ENCODE assay signal across 29 cellular contexts in the genomic region with DNA sequence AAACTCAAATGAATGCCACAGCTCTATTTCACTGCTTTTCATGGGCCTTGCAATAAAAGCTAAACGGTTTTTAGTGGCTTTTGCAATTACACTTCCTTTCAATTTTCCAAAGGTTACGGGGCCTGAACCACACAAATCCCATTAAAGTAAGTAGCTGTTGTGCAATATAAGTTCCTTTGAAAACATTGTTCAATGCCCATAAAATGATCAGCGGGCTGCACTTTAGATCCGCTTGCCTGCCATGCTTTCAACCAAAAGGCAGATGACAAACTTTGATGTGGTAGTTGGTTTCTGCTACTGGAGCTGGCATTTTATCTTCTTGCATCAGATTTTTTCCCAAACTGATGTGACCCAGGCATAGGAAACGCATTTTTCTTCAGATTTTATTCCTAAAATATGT. TPM values are rescaled to one million over a fixed set of nuclear protein-coding genes. Genes with fewer than 3 reads are reported as not detected.
A peak's percentile ranks its signal among the peaks of the same experiment; 100 is the strongest.
DNase-seq lines count a peak whose midpoint lies in the region; ATAC-seq and TF ChIP-seq lines count a peak whose summit lies in the region.
"Had no signal": no experiment of that assay in that cellular context is flagged by ENCODE, and none has a peak within 500 bp of the region (broad histone marks: within the 10 kb centered on the region; RNA-seq: fewer than 3 reads in every experiment).

No MANE protein-coding gene starts in this region.

- POLR2A ChIA-PET in IMR-90 (lab: Charles Lee; ENCODE audit: unreplicated experiment): no interaction called here

- peaks cover 27 to 59% of the 10 kb centered on the region in 2 experiments for H3K79me1 ChIP-seq in IMR-90 (ENCODE audit: low read depth in 1 of 2, low read length in 2 of 2)

- no peak overlapping the region for H2AK9ac ChIP-seq in IMR-90 (replicated peaks; ENCODE audit: low read depth, low read length, poor library complexity)

- H3K27ac ChIP-seq in IMR-90 (ENCODE audit: insufficient read depth, low read length): no peak overlapping the region
- H3K27ac ChIP-seq in SK-N-MC: peak overlapping the region; percentile 25; the same call in 1 of the 2 replicates
- H3K27ac ChIP-seq: BLaER1 treated with 17β-estradiol and CSF1 and Interleukin-3, amounts not matched to agents 10 nM and 100 nM; heart right ventricle; neutrophil had no signal

- no peak overlapping the region for H3K4ac ChIP-seq in IMR-90 (ENCODE audit: low read depth, low read length)

- CTCF ChIA-PET in IMR-90 (lab: Yijun Ruan, JAX): no interaction called here

- H2AFZ ChIP-seq in IMR-90 (replicated peaks; ENCODE audit: low read length, poor library complexity): no peak overlapping the region

- TF ChIP-seq POLR2A in IMR-90 (IDR thresholded peaks at IDR 0.05; ENCODE audit: low read depth, low read length): no peak
- TF ChIP-seq POLR2A in lower leg skin (IDR thresholded peaks at IDR 0.05): no peak

- H3K36me3 ChIP-seq in IMR-90 (ENCODE audit: control insufficient read depth, insufficient read depth, low read length) (peaks cover 4% of the 10 kb centered on the region; the same call in 1 of the 2 replicates), SK-N-MC (ENCODE audit: insufficient read depth, low read length) (no peaks in the 10 kb centered on the region)
- H3K36me3 ChIP-seq: BLaER1 treated with 17β-estradiol and CSF1 and Interleukin-3, amounts not matched to agents 10 nM and 100 nM; neutrophil had no signal

- peak overlapping the region; percentile 24; the same call in 1 of the 2 replicates for H4K91ac ChIP-seq in IMR-90 (ENCODE audit: insufficient read depth, low read depth, low read length)

- H2BK5ac ChIP-seq in IMR-90 (ENCODE audit: low read depth, low read length, poor library complexity, severe bottlenecking): no peak overlapping the region

- no peak overlapping the region for H3K27ac Mint-ChIP-seq in activated T-cell treated with anti-CD3 and anti-CD28 coated beads, Interleukin-2, amount 50 U/mL, for 24 hours
- H3K27ac Mint-ChIP-seq: activated B cell treated with CpG ODN at 0.5 μM for 24 hours; activated CD4-positive, alpha-beta memory T cell treated with anti-CD3 and anti-CD28 coated beads for 36 hours; activated naive CD8-positive, alpha-beta T cell; activated T-helper 2 cell treated with anti-CD3 and anti-CD28 coated beads, Interferon-gamma antibody, Interleukin-2, Interleukin-4, amounts not matched to agents 10 μg/mL and 5 μg/mL and 100 μg/mL, durations not matched to agents 14 hours and 24 hours and 36 hours; H9; IgD-negative memory B cell; stimulated activated memory B cell treated with anti-CD40 and anti-IgM and Interleukin-4, amounts not matched to agents 10 μg/mL and 1 μg/mL and 100 μg/mL, for 72 hours had no signal

- no peak overlapping the region for H2AK5ac ChIP-seq in IMR-90 (ENCODE audit: low read depth, low read length)

- H3K27me3 Mint-ChIP-seq in activated T-cell treated with anti-CD3 and anti-CD28 coated beads, Interleukin-2, amount 50 U/mL, for 24 hours: peaks cover 11% of the 10 kb centered on the region
- H3K27me3 Mint-ChIP-seq: IgD-negative memory B cell; stimulated activated memory B cell treated with anti-CD40 and anti-IgM and Interleukin-4, amounts not matched to agents 10 μg/mL and 1 μg/mL and 100 μg/mL, for 72 hours had no signal

- ATAC-seq in IMR-90 (ENCODE audit: low read depth) (no peak), GM18517 (IDR thresholded peaks at IDR 0.05; ENCODE audit: unreplicated experiment) (no peak)
- ATAC-seq: heart right ventricle; stimulated activated memory B cell treated with anti-CD40 and anti-IgM and Interleukin-4, amounts not matched to agents 10 μg/mL and 1 μg/mL and 100 μg/mL, for 72 hours had no signal

- H3K9ac ChIP-seq in IMR-90 (ENCODE audit: low read depth, low read length) (no peak overlapping the region), SK-N-MC (ENCODE audit: insufficient read length) (no peak overlapping the region)
- H3K9ac ChIP-seq: BLaER1 treated with 17β-estradiol and CSF1 and Interleukin-3, amounts not matched to agents 10 nM and 100 nM had no signal

- no peak for TF ChIP-seq RAD21 in IMR-90 (IDR thresholded peaks at IDR 0.05; ENCODE audit: low read length)

- 0 out of 2 replicates have a peak overlapping the region, but pooled peaks have one; percentile 26 for H2BK120ac ChIP-seq in IMR-90 (ENCODE audit: low read depth, low read length)

- in situ Hi-C loops in IMR-90 (cut with MboI; ENCODE audit: low sequenced_read_pairs): loop anchor here (25.0 kb wide), 1 partner anchor 1602 kb away; a partner anchor contains a TSS

- intact Hi-C loops in IMR-90 (cut with micrococcal nuclease) (no loop called here), lower leg skin (cut with DNase I; ENCODE audit: low total_unique reads) (loop anchor here (2.0 kb wide), 1 partner anchor 55 kb away; no protein-coding TSS in a partner anchor)

- no peak overlapping the region for H3K4me2 ChIP-seq in IMR-90 (ENCODE audit: low read depth, low read length)
- H3K4me2 ChIP-seq: BLaER1 treated with 17β-estradiol and CSF1 and Interleukin-3, amounts not matched to agents 10 nM and 100 nM had no signal

- no peaks in the 10 kb centered on the region for H3K9me3 Mint-ChIP-seq in activated T-cell treated with anti-CD3 and anti-CD28 coated beads, Interleukin-2, amount 50 U/mL, for 24 hours
- H3K9me3 Mint-ChIP-seq: activated B cell treated with CpG ODN at 0.5 μM for 24 hours; activated CD4-positive, alpha-beta memory T cell treated with anti-CD3 and anti-CD28 coated beads for 36 hours; activated T-helper 2 cell treated with anti-CD3 and anti-CD28 coated beads, Interferon-gamma antibody, Interleukin-2, Interleukin-4, amounts not matched to agents 10 μg/mL and 5 μg/mL and 100 μg/mL, durations not matched to agents 14 hours and 24 hours and 36 hours; H9; stimulated activated memory B cell treated with anti-CD40 and anti-IgM and Interleukin-4, amounts not matched to agents 10 μg/mL and 1 μg/mL and 100 μg/mL, for 72 hours had no signal

- peaks cover 3% of the 10 kb centered on the region; the same call in 1 of the 2 replicates for H3K4me1 ChIP-seq in IMR-90 (ENCODE audit: control insufficient read depth, insufficient read depth, low read length)
- H3K4me1 ChIP-seq: Caco-2 had no signal

- H2BK15ac ChIP-seq in IMR-90 (ENCODE audit: low read depth, low read length): peak overlapping the region; percentile 15; the same call in 1 of the 3 replicates

- no peaks in the 10 kb centered on the region for H3K36me3 Mint-ChIP-seq in activated T-cell treated with anti-CD3 and anti-CD28 coated beads, Interleukin-2, amount 50 U/mL, for 24 hours (ENCODE audit: low read depth)
- H3K36me3 Mint-ChIP-seq: activated CD4-positive, alpha-beta memory T cell treated with anti-CD3 and anti-CD28 coated beads for 36 hours; activated naive CD8-positive, alpha-beta T cell; stimulated activated memory B cell treated with anti-CD40 and anti-IgM and Interleukin-4, amounts not matched to agents 10 μg/mL and 1 μg/mL and 100 μg/mL, for 72 hours had no signal

- WGBS in IMR-90 (ENCODE audit: extremely low coverage in 2 of 2, insufficient read length in 1 of 2), 2 experiments: no CpG with 5 or more reads among the region's 5 CpGs
- 75 to 77% methylated on average over 5 of the region's 5 CpGs for WGBS in lower leg skin, 2 donors

- H3K9me1 ChIP-seq in IMR-90 (ENCODE audit: insufficient read depth, low read length): peaks cover 3% of the 10 kb centered on the region; the same call in 1 of the 2 replicates

- H3K14ac ChIP-seq in IMR-90 (replicated peaks; ENCODE audit: low read depth, low read length): no peak overlapping the region

- no peak overlapping the region for H4K8ac ChIP-seq in IMR-90 (ENCODE audit: low read depth in 2 of 2, low read length in 2 of 2)

- H3K56ac ChIP-seq in IMR-90 (ENCODE audit: extremely low read depth, insufficient read depth, low read length): no peak overlapping the region

- H4K20me1 ChIP-seq in IMR-90 (ENCODE audit: insufficient read depth, low read length): no peaks in the 10 kb centered on the region
- H4K20me1 ChIP-seq: BLaER1 treated with 17β-estradiol and CSF1 and Interleukin-3, amounts not matched to agents 10 nM and 100 nM had no signal

- no peaks in the 10 kb centered on the region for H3K27me3 ChIP-seq in IMR-90 (ENCODE audit: control insufficient read depth, insufficient read depth, low read length)
- H3K27me3 ChIP-seq: BLaER1 treated with 17β-estradiol and CSF1 and Interleukin-3, amounts not matched to agents 10 nM and 100 nM; heart right ventricle; neutrophil had no signal

- H3K4me3 Mint-ChIP-seq in activated T-cell treated with anti-CD3 and anti-CD28 coated beads, Interleukin-2, amount 50 U/mL, for 24 hours: no peak overlapping the region
- H3K4me3 Mint-ChIP-seq: activated B cell treated with CpG ODN at 0.5 μM for 24 hours; activated CD4-positive, alpha-beta memory T cell treated with anti-CD3 and anti-CD28 coated beads for 36 hours; activated naive CD8-positive, alpha-beta T cell; H9; IgD-negative memory B cell; stimulated activated memory B cell treated with anti-CD40 and anti-IgM and Interleukin-4, amounts not matched to agents 10 μg/mL and 1 μg/mL and 100 μg/mL, for 72 hours had no signal

- H3K4me1 Mint-ChIP-seq in activated T-cell treated with anti-CD3 and anti-CD28 coated beads, Interleukin-2, amount 50 U/mL, for 24 hours (ENCODE audit: low read depth): no peaks in the 10 kb centered on the region
- H3K4me1 Mint-ChIP-seq: activated B cell treated with CpG ODN at 0.5 μM for 24 hours; H9; IgD-negative memory B cell; stimulated activated memory B cell treated with anti-CD40 and anti-IgM and Interleukin-4, amounts not matched to agents 10 μg/mL and 1 μg/mL and 100 μg/mL, for 72 hours had no signal

- no peak overlapping the region for H3K18ac ChIP-seq in IMR-90 (ENCODE audit: low read depth, low read length)

- DNase-seq in AG10803 (ENCODE audit: low read depth): peak; percentile 31
- no peak for DNase-seq in IMR-90
- peak; percentile 65 for DNase-seq in SK-N-MC (ENCODE audit: low read depth, low spot score)
- no peak for DNase-seq in lower leg skin (ENCODE audit: low spot score in 2 of 2)
- no peak for DNase-seq in activated T-cell treated with anti-CD3 and anti-CD28 coated beads, Interleukin-2, amount 50 U/mL, for 24 hours
- no peak for DNase-seq in NCI-H1930 (lab: John Stamatoyannopoulos, UW)
- no peak for DNase-seq in MV-4-11 (lab: John Stamatoyannopoulos, UW)
- DNase-seq: activated B cell treated with CpG ODN at 0.5 μM for 24 hours; activated CD4-positive, alpha-beta memory T cell treated with anti-CD3 and anti-CD28 coated beads for 36 hours; activated CD8-positive, alpha-beta memory T cell treated with anti-CD3 and anti-CD28 coated beads, Interleukin-2, amount 50 U/mL, for 48 hours; Caco-2; central memory CD4-positive, alpha-beta T cell; DND-41; H9; heart right ventricle; mammary epithelial cell; MM.1S; NCI-H1436; NCI-H526; stimulated activated CD4-positive, alpha-beta T cell treated with anti-CD3 and anti-CD28 coated beads, Interleukin-2, amount 100 ng/mL, for 48 hours; T-helper 9 cell had no signal

- H2BK20ac ChIP-seq in IMR-90 (ENCODE audit: low read depth, low read length): no peak overlapping the region

- TF ChIP-seq CTCF in AG10803 (conservative IDR thresholded peaks at IDR 0.05; ENCODE audit: low read length): no peak
- no peak for TF ChIP-seq CTCF in IMR-90 (conservative IDR thresholded peaks at IDR 0.05; ENCODE audit: low read depth, low read length)
- no peak for TF ChIP-seq CTCF in lower leg skin (IDR thresholded peaks at IDR 0.05)

- H3K4me3 ChIP-seq in AG10803 (ENCODE audit: low read length) (no peak overlapping the region), IMR-90 (ENCODE audit: insufficient read depth, low read depth, low read length) (no peak overlapping the region), SK-N-MC (0 out of 2 replicates have a peak overlapping the region, but pooled peaks have one; percentile 9), lower leg skin (ENCODE audit: low read depth, poor library complexity, severe bottlenecking) (peak overlapping the region; percentile 5)
- H3K4me3 ChIP-seq: BLaER1 treated with 17β-estradiol and CSF1 and Interleukin-3, amounts not matched to agents 10 nM and 100 nM; heart right ventricle had no signal

- no TSS peak for BruUV-seq in IMR-90 (replicated peaks; lab: Mats Ljungman, UMichigan)

- no peaks in the 10 kb centered on the region for H3K9me3 ChIP-seq in IMR-90 (ENCODE audit: control insufficient read depth, insufficient read depth, low read length)
- H3K9me3 ChIP-seq in SK-N-MC (ENCODE audit: low read depth, low read length): no peaks in the 10 kb centered on the region
- H3K9me3 ChIP-seq: BLaER1 treated with 17β-estradiol and CSF1 and Interleukin-3, amounts not matched to agents 10 nM and 100 nM; Caco-2; neutrophil had no signal

- no peak overlapping the region for H3K23ac ChIP-seq in IMR-90 (ENCODE audit: low read depth, low read length)

- H4K5ac ChIP-seq in IMR-90 (ENCODE audit: low read depth, low read length): no peak overlapping the region

- dilution Hi-C loops in IMR-90 (cut with HindIII; ENCODE audit: low sequenced_read_pairs, unreplicated experiment): no loop called here

RNA-seq across cellular contexts. Expression of a gene that starts 50.2 kb away (rescaled TPM):
- total RNA-seq in IMR-90 (2012; rRNA removed) (65.4 and 82.8 TPM in 2 replicates), lower leg skin (10 to 100 TPM in 3 of 4 donors, 1 to 10 TPM in 1; 7.5 to 32.7 (median 19.8) TPM)
- 50.0 and 54.7 TPM in 2 replicates for polyA plus RNA-seq in IMR-90 (2012; rRNA removed)
- 21.0 and 21.4 TPM in 2 replicates for polyA plus RNA-seq in IMR-90 (2012; cell fraction: cytosol; rRNA removed)
- polyA plus RNA-seq in IMR-90 (2012; cell fraction: nucleus; rRNA removed; ENCODE audit: low replicate concordance): 21.1 and 49.1 TPM in 2 replicates
- total RNA-seq: activated B cell treated with CpG ODN at 0.5 μM for 24 hours; activated CD4-positive, alpha-beta memory T cell treated with anti-CD3 and anti-CD28 coated beads for 36 hours; activated T-helper 2 cell treated with anti-CD3 and anti-CD28 coated beads, Interferon-gamma antibody, Interleukin-2, Interleukin-4, amounts not matched to agents 10 μg/mL and 5 μg/mL and 100 μg/mL, durations not matched to agents 14 hours and 24 hours and 36 hours; Caco-2; endothelial cell of umbilical vein; H9 had no signal
- polyA plus RNA-seq: IgD-negative memory B cell had no signal

Comparison
In these comparisons a context has a peak if more than half of its experiments do, and no peak if none do; other contexts are left out.
1. DNase-seq: peak in AG10803 (single experiment) and SK-N-MC (single experiment); none in IMR-90 (single experiment), lower leg skin (0 of 2), activated T-cell treated with anti-CD3 and anti-CD28 coated beads, Interleukin-2, amount 50 U/mL, for 24 hours (single experiment), NCI-H1930 (0 of 2) and MV-4-11 (single experiment).
2. H3K4me3 ChIP-seq: peak in SK-N-MC (single experiment) and lower leg skin (single experiment); none in AG10803 (single experiment) and IMR-90 (single experiment).